1 cellular context compared by ENCODE assay signal in the genomic region with DNA sequence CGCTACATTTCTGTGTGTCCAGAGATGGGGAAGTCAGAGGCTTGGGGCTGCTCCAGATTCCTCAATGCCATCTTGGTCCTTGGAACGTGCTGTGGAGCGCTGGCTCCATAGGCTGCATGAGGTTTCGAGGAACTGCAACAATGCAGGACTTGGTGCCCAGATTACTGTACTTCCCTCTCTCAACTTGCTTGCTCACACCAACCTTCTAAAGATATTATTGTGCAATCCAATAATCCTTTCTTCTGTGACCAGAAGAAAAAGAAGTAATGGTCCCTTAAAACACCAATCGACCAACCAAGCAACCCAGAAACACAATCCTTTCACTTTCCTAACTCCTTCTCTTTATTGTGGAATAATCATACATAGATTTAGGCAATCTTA.
TF ChIP-seq lines count a peak whose summit lies in the region.

No MANE protein-coding gene starts in this region.

TF ChIP-seq in K562, 482 proteins besides CTCF, POLR2A, EP300 and RAD21:
- TF ChIP-seq STAT5B (CRISPR knock-in tag; IDR thresholded peaks at IDR 0.05) (no peak), CEBPG (CRISPR knock-in tag; IDR thresholded peaks at IDR 0.05) (no peak), CEBPG (tag; conservative IDR thresholded peaks at IDR 0.05 in 1 of 2, IDR thresholded peaks at IDR 0.05 in 1 of 2) (peak in 1 of 2 experiments; percentile 69; a peak in 3 of 4 replicates), CEBPB (tag; IDR thresholded peaks at IDR 0.05) (peak; percentile 83)
